In genomic region chr9:108430655-108431054, GRCh38 we compare ENCODE assay signal across 4 cellular contexts.
"Had no signal": no experiment of that assay in that cellular context is flagged by ENCODE, and none has a peak within 500 bp of the region (broad histone marks: within the 10 kb centered on the region; RNA-seq: fewer than 3 reads in every experiment).

No MANE protein-coding gene starts in this region.

- H3K4me3 ChIP-seq: K562 had no signal

- ATAC-seq: HepG2, K562 had no signal

- H3K27ac ChIP-seq: HL-60, KMS-11 had no signal
